In genomic region chr3:123297627-123297899, GRCh38 we compare ENCODE assay signal across 1 cellular context.
TF ChIP-seq lines count a peak whose summit lies in the region.

No MANE protein-coding gene starts in this region.

TF ChIP-seq in GM23338, 12 proteins besides CTCF, POLR2A, EP300 and RAD21 (continued from another document):
- TF ChIP-seq ETS1 (IDR thresholded peaks at IDR 0.05) (no peak), CREB1 (CRISPR knock-in tag; IDR thresholded peaks at IDR 0.05; ENCODE audit: low read depth) (no peak), EZH2phosphoT487 (IDR thresholded peaks at IDR 0.05; ENCODE audit: unreplicated experiment) (no peak), REST (IDR thresholded peaks at IDR 0.05; ENCODE audit: unreplicated experiment) (no peak), JUNB (IDR thresholded peaks at IDR 0.05; ENCODE audit: unreplicated experiment) (no peak), ZNF462 (CRISPR knock-in tag; IDR thresholded peaks at IDR 0.05) (no peak), ZNF114 (CRISPR knock-in tag; IDR thresholded peaks at IDR 0.05) (no peak), POLR2AphosphoS5 (IDR thresholded peaks at IDR 0.05; ENCODE audit: low read depth) (no peak), ZNF331 (CRISPR knock-in tag; IDR thresholded peaks at IDR 0.05; ENCODE audit: low read depth) (no peak)
